1 cellular context compared by ENCODE assay signal in genomic region chr1:202179828-202180750, GRCh38.
TF ChIP-seq lines count a peak whose summit lies in the region.

No MANE protein-coding gene starts in this region.

TF ChIP-seq in H1, 55 proteins besides CTCF, POLR2A, EP300 and RAD21:
- TF ChIP-seq CHD2 (IDR thresholded peaks at IDR 0.05; ENCODE audit: low read length) (no peak), NRF1 (IDR thresholded peaks at IDR 0.05; ENCODE audit: low read depth, low read length) (no peak), CBX8 (IDR thresholded peaks at IDR 0.05; ENCODE audit: borderline replicate concordance, low read depth, low read length) (no peak), BRCA1 (IDR thresholded peaks at IDR 0.05; ENCODE audit: low read depth, low read length) (no peak), ATF3 (IDR thresholded peaks at IDR 0.05; ENCODE audit: insufficient read depth, low read depth, low read length) (no peak), HDAC2 (IDR thresholded peaks at IDR 0.05; ENCODE audit: borderline replicate concordance in 1 of 2, low read depth in 2 of 2, low read length in 2 of 2) (no peak), RNF2 (IDR thresholded peaks at IDR 0.05; ENCODE audit: borderline replicate concordance, low read depth, low read length, missing control alignments, poor library complexity, severe bottlenecking) (no peak), HDAC6 (IDR thresholded peaks at IDR 0.05; ENCODE audit: low read depth, low read length) (no peak), EZH2 (IDR thresholded peaks at IDR 0.05; ENCODE audit: low read depth, low read length, severe bottlenecking) (no peak), TEAD4 (IDR thresholded peaks at IDR 0.05; ENCODE audit: low read depth, low read length) (no peak), SIX5 (IDR thresholded peaks at IDR 0.05; ENCODE audit: low read depth, low read length) (no peak), JUN (IDR thresholded peaks at IDR 0.05; ENCODE audit: low read depth, low read length) (no peak), CBX5 (IDR thresholded peaks at IDR 0.05; ENCODE audit: low read depth, low read length) (no peak), SP4 (IDR thresholded peaks at IDR 0.05; ENCODE audit: low read length) (no peak), KDM1A (IDR thresholded peaks at IDR 0.05; ENCODE audit: borderline replicate concordance, low read length) (no peak), ASH2L (IDR thresholded peaks at IDR 0.05; ENCODE audit: low read length) (no peak), MAFK (IDR thresholded peaks at IDR 0.05; ENCODE audit: low read depth, low read length) (no peak), CHD7 (IDR thresholded peaks at IDR 0.05; ENCODE audit: insufficient replicate concordance, low read length) (no peak)
